Comparison of ENCODE assay signal across 19 cellular contexts in genomic region chr4:16250665-16251365, GRCh38. TPM values are rescaled to one million over a fixed set of nuclear protein-coding genes. Genes with fewer than 3 reads are reported as not detected.
A peak's percentile ranks its signal among the peaks of the same experiment; 100 is the strongest.
DNase-seq lines count a peak whose midpoint lies in the region; ATAC-seq, FAIRE-seq and TF ChIP-seq lines count a peak whose summit lies in the region.
"Had no signal": no experiment of that assay in that cellular context is flagged by ENCODE, and none has a peak within 500 bp of the region (broad histone marks: within the 10 kb centered on the region; RNA-seq: fewer than 3 reads in every experiment).

No MANE protein-coding gene starts in this region.

- H3K18ac ChIP-seq in H1 (ENCODE audit: extremely low read depth, low read length): no peak overlapping the region
- H3K18ac ChIP-seq in H9 (ENCODE audit: insufficient read length, low read depth, low read length): no peak overlapping the region
- no peak overlapping the region for H3K18ac ChIP-seq in neuronal stem cell (ENCODE audit: low read length)

- TF ChIP-seq RAD21 in H1 (IDR thresholded peaks at IDR 0.05 in 1 of 2, conservative IDR thresholded peaks at IDR 0.05 in 1 of 2; ENCODE audit: low read depth in 2 of 2, low read length in 2 of 2): no peak

- no peak overlapping the region for H3K9ac ChIP-seq in H1 (replicated peaks in 1 of 4; ENCODE audit: extremely low read depth in 1 of 4, low read depth in 3 of 4, low read length in 3 of 4)
- H3K9ac ChIP-seq in H9 (ENCODE audit: extremely low read depth, insufficient read length, low read length): no peak overlapping the region
- H3K9ac ChIP-seq in MM.1S (ENCODE audit: low read length): no peak overlapping the region
- no peak overlapping the region for H3K9ac ChIP-seq in neuronal stem cell (ENCODE audit: low read depth, low read length, poor library complexity)

- H3K27ac ChIP-seq in GM23338 (ENCODE audit: low read depth): no peak overlapping the region
- H3K27ac ChIP-seq in Panc1 (ENCODE audit: low read length): no peak overlapping the region
- no peak overlapping the region for H3K27ac ChIP-seq in H1 (ENCODE audit: low read depth, low read length)
- no peak overlapping the region for H3K27ac ChIP-seq in H9 (ENCODE audit: insufficient read length, low read depth, low read length)
- H3K27ac ChIP-seq in MM.1S (ENCODE audit: low read length): no peak overlapping the region
- H3K27ac ChIP-seq in neuronal stem cell (replicated peaks; ENCODE audit: low read length): no peak overlapping the region
- H3K27ac ChIP-seq: heart right ventricle, SJSA1 had no signal

- H4K5ac ChIP-seq in H1 (ENCODE audit: insufficient read length, low read depth, low read length) (no peak overlapping the region), H9 (ENCODE audit: insufficient read length, low read depth, low read length) (no peak overlapping the region)

- 0 out of 2 replicates have a peak, but pooled peaks cover 7% of the 10 kb centered on the region for H3K9me2 ChIP-seq in GM23338 (ENCODE audit: insufficient read depth)
- H3K9me2 ChIP-seq in MM.1S (replicated peaks; ENCODE audit: insufficient read depth, low read length): no peaks in the 10 kb centered on the region

- H2AFZ ChIP-seq in GM23338 (no peak overlapping the region), H1 (ENCODE audit: low read length) (no peak overlapping the region), H9 (ENCODE audit: low read length) (no peak overlapping the region), MM.1S (ENCODE audit: low read length) (no peak overlapping the region), neuronal stem cell (ENCODE audit: low read length) (no peak overlapping the region)

- H3K27me3 Mint-ChIP-seq in GM23338 (ENCODE audit: insufficient read depth, low read depth, poor library complexity) (peaks cover 6% of the 10 kb centered on the region), H9 (ENCODE audit: low read depth) (no peaks in the 10 kb centered on the region)
- H3K27me3 Mint-ChIP-seq: dendritic cell treated with granulocyte-macrophage colony-stimulating factor and Interleukin-4, amounts not matched to agents 40 ng/mL and 50 ng/mL, for 4 days had no signal

- H3K36me3 ChIP-seq in GM23338 (ENCODE audit: insufficient read depth) (no peaks in the 10 kb centered on the region), Panc1 (ENCODE audit: control insufficient read depth, insufficient read depth, low read length) (no peaks in the 10 kb centered on the region), H1 (ENCODE audit: control insufficient read depth in 2 of 4, insufficient read depth in 4 of 4, low read length in 3 of 4) (no peaks in the 10 kb centered on the region; a peak in 1 of 8 replicates), MM.1S (replicated peaks; ENCODE audit: insufficient read depth, low read length) (no peaks in the 10 kb centered on the region), neuronal stem cell (replicated peaks in 1 of 2; ENCODE audit: control insufficient read depth in 2 of 2, insufficient read depth in 2 of 2, low read length in 2 of 2) (no peaks in the 10 kb centered on the region)
- H3K36me3 ChIP-seq: SJSA1 had no signal

- H2BK15ac ChIP-seq in H1 (ENCODE audit: low read length): no peak overlapping the region
- H2BK15ac ChIP-seq in H9 (ENCODE audit: low read depth, low read length): no peak overlapping the region
- H2BK15ac ChIP-seq in neuronal stem cell (ENCODE audit: low read length): no peak overlapping the region

- no peaks in the 10 kb centered on the region for H3K9me3 Mint-ChIP-seq in GM23338
- no peaks in the 10 kb centered on the region for H3K9me3 Mint-ChIP-seq in H9
- H3K9me3 Mint-ChIP-seq: activated T-cell treated with anti-CD3 and anti-CD28 coated beads, Interleukin-2, amount 50 U/mL, for 4 hours; natural killer cell had no signal

- 84% methylated on average over 3 of the region's 6 CpGs; no CpG with 5 or more reads in 1 of the 2 experiments for WGBS in H1 (ENCODE audit: extremely low coverage in 1 of 2, insufficient coverage in 1 of 2, insufficient read length in 1 of 2, insufficient replicate concordance in 2 of 2, low coverage in 1 of 2, low lambda C conversion rate in 2 of 2, missing lambda C conversion rate in 1 of 2), 2 experiments
- no CpG with 5 or more reads among the region's 6 CpGs for WGBS in H9 (ENCODE audit: extremely low coverage, insufficient read length, low lambda C conversion rate)
- no CpG with 5 or more reads among the region's 6 CpGs for WGBS in neuronal stem cell (ENCODE audit: extremely low coverage in 2 of 2, insufficient read length in 2 of 2, insufficient replicate concordance in 1 of 2), 2 donors

- H3F3A ChIP-seq in GM23338 (replicated peaks; ENCODE audit: low read depth): no peaks in the 10 kb centered on the region
- no peaks in the 10 kb centered on the region for H3F3A ChIP-seq in MM.1S (ENCODE audit: insufficient read depth, low read length)

- H3K27ac Mint-ChIP-seq in GM23338 (no peak overlapping the region), H9 (no peak overlapping the region)
- H3K27ac Mint-ChIP-seq: dendritic cell treated with granulocyte-macrophage colony-stimulating factor and Interleukin-4, amounts not matched to agents 40 ng/mL and 50 ng/mL, for 4 days; natural killer cell had no signal

- H4K20me1 ChIP-seq in GM23338 (replicated peaks; ENCODE audit: insufficient read depth) (no peaks in the 10 kb centered on the region), H1 (replicated peaks in 1 of 2; ENCODE audit: control insufficient read depth in 1 of 2, insufficient read depth in 2 of 2, low read length in 2 of 2) (no peaks in the 10 kb centered on the region), H9 (ENCODE audit: control insufficient read depth, insufficient read depth, insufficient read length) (no peaks in the 10 kb centered on the region), MM.1S (ENCODE audit: insufficient read depth, low read length) (no peaks in the 10 kb centered on the region)

- TF ChIP-seq POLR2A in H1 (IDR thresholded peaks at IDR 0.05; ENCODE audit: control extremely low read depth in 1 of 2, low read depth in 2 of 2, low read length in 2 of 2): no peak

- H2BK5ac ChIP-seq in H1 (ENCODE audit: low read depth, low read length) (no peak overlapping the region), H9 (ENCODE audit: insufficient read length, low read length) (no peak overlapping the region), neuronal stem cell (ENCODE audit: low read length) (no peak overlapping the region)

- H3K4ac ChIP-seq in H1 (replicated peaks; ENCODE audit: insufficient read length, low read depth, low read length): no peak overlapping the region
- no peak overlapping the region for H3K4ac ChIP-seq in H9 (ENCODE audit: low read depth, low read length)
- H3K4ac ChIP-seq in neuronal stem cell (ENCODE audit: low read length): no peak overlapping the region

- in situ Hi-C loops in Panc1 (cut with HindIII; ENCODE audit: low pct_unique_long_range_greater_than_20kb, low sequenced_read_pairs): no loop called here

- no peaks in the 10 kb centered on the region for H3K79me1 ChIP-seq in H1 (ENCODE audit: low read depth, low read length)
- H3K79me1 ChIP-seq in H9 (ENCODE audit: insufficient read depth, low read depth, low read length, poor library complexity, severe bottlenecking): no peaks in the 10 kb centered on the region
- no peaks in the 10 kb centered on the region for H3K79me1 ChIP-seq in neuronal stem cell (ENCODE audit: low read depth, low read length)

- H3K4me3 Mint-ChIP-seq in GM23338: no peak overlapping the region
- no peak overlapping the region for H3K4me3 Mint-ChIP-seq in H9
- H3K4me3 Mint-ChIP-seq: activated T-cell treated with anti-CD3 and anti-CD28 coated beads, Interleukin-2, amount 50 U/mL, for 4 hours; dendritic cell treated with granulocyte-macrophage colony-stimulating factor and Interleukin-4, amounts not matched to agents 40 ng/mL and 50 ng/mL, for 4 days; natural killer cell had no signal

- H3K4me3 ChIP-seq in GM23338 (no peak overlapping the region), Panc1 (ENCODE audit: low read depth in 2 of 2, low read length in 2 of 2) (no peak overlapping the region), H1 (ENCODE audit: extremely low read depth in 1 of 4, insufficient read depth in 2 of 4, low read depth in 3 of 4, low read length in 4 of 4) (no peak overlapping the region), MM.1S (ENCODE audit: low read length) (no peak overlapping the region), neuronal stem cell (ENCODE audit: low read length in 2 of 2) (no peak overlapping the region)
- H3K4me3 ChIP-seq: heart right ventricle, SJSA1 had no signal

- no peak overlapping the region for H2BK120ac ChIP-seq in H1 (replicated peaks; ENCODE audit: low read depth, low read length)
- no peak overlapping the region for H2BK120ac ChIP-seq in H9 (ENCODE audit: low read depth, low read length, poor library complexity, severe bottlenecking)
- no peak overlapping the region for H2BK120ac ChIP-seq in neuronal stem cell (ENCODE audit: low read depth, low read length)

- no peak overlapping the region for H2BK12ac ChIP-seq in H1 (ENCODE audit: low read depth, low read length)
- H2BK12ac ChIP-seq in H9 (ENCODE audit: insufficient read length, low read depth, low read length): no peak overlapping the region
- no peak overlapping the region for H2BK12ac ChIP-seq in neuronal stem cell (ENCODE audit: low read length)

- FAIRE-seq in H1 (lab: Jason Lieb, UNC): peak; percentile 36

- no peak overlapping the region for H3K4me2 ChIP-seq in GM23338
- H3K4me2 ChIP-seq in H1 (ENCODE audit: insufficient read depth in 1 of 2, low read depth in 2 of 2, low read length in 2 of 2): no peak overlapping the region
- no peak overlapping the region for H3K4me2 ChIP-seq in H9 (ENCODE audit: insufficient read depth, insufficient read length, low read length)
- H3K4me2 ChIP-seq in MM.1S (ENCODE audit: low read depth, low read length): no peak overlapping the region
- H3K4me2 ChIP-seq in neuronal stem cell (ENCODE audit: insufficient read depth, low read length, poor library complexity, severe bottlenecking): no peak overlapping the region

- H3K9me3 ChIP-seq in Panc1 (ENCODE audit: control insufficient read depth, insufficient read depth, low read depth, low read length): no peaks in the 10 kb centered on the region
- H3K9me3 ChIP-seq in H1 (ENCODE audit: insufficient read depth in 2 of 2, low read depth in 1 of 2, low read length in 1 of 2): no peaks in the 10 kb centered on the region
- H3K9me3 ChIP-seq in H9 (ENCODE audit: control insufficient read depth, low read depth, low read length): no peaks in the 10 kb centered on the region
- no peaks in the 10 kb centered on the region for H3K9me3 ChIP-seq in MM.1S (replicated peaks; ENCODE audit: insufficient read depth, low read length)
- H3K9me3 ChIP-seq in neuronal stem cell (replicated peaks in 1 of 2; ENCODE audit: control insufficient read depth in 2 of 2, insufficient read depth in 1 of 2, low read depth in 1 of 2, low read length in 2 of 2): no peaks in the 10 kb centered on the region
- H3K9me3 ChIP-seq: heart right ventricle, SJSA1 had no signal

- TF ChIP-seq EP300 in H1 (IDR thresholded peaks at IDR 0.05; ENCODE audit: borderline replicate concordance in 1 of 2, low read depth in 2 of 2, low read length in 2 of 2): no peak

- DNase-seq in GM23338 (ENCODE audit: low spot score) (peak; percentile 46), Panc1 (ENCODE audit: low read depth, low spot score) (no peak), H1 (ENCODE audit: low read depth in 1 of 2, low spot score in 2 of 2) (no peak), mucosa of gallbladder (ENCODE audit: low spot score) (peak; percentile 49), H9 (no peak), cerebellar cortex (ENCODE audit: low spot score) (no peak), MM.1S (no peak), neuronal stem cell (ENCODE audit: low spot score) (no peak)
- DNase-seq: activated T-cell treated with anti-CD3 and anti-CD28 coated beads, Interleukin-2, amount 50 U/mL, for 4 hours; heart right ventricle; left cardiac atrium; natural killer cell; NCI-H1048; NCI-H2171 treated with DMSO at 0.1 percent for 48 hours; retina; substantia nigra had no signal

- H4K8ac ChIP-seq in H1 (ENCODE audit: extremely low read depth, insufficient read depth, low read length) (no peak overlapping the region), H9 (replicated peaks; ENCODE audit: insufficient read length, low read depth, low read length) (no peak overlapping the region), neuronal stem cell (ENCODE audit: low read depth, low read length) (no peak overlapping the region)

- H2AK5ac ChIP-seq in H1 (ENCODE audit: low read depth, low read length) (no peak overlapping the region), H9 (ENCODE audit: insufficient read length, low read length) (no peak overlapping the region), neuronal stem cell (ENCODE audit: low read depth, low read length) (no peak overlapping the region)

- ATAC-seq in GM23338 (no peak), Panc1 (peak; percentile 62; the same call in 1 of the 2 replicates)
- ATAC-seq: activated T-cell treated with anti-CD3 and anti-CD28 coated beads, Interleukin-2, amount 50 U/mL, for 4 hours; esophagus mucosa; heart right ventricle; natural killer cell had no signal

- H3K27me3 ChIP-seq in GM23338 (ENCODE audit: insufficient read depth) (no peaks in the 10 kb centered on the region), Panc1 (ENCODE audit: control insufficient read depth, insufficient read depth, low read length) (no peaks in the 10 kb centered on the region), H1 (replicated peaks in 1 of 4; ENCODE audit: control insufficient read depth in 3 of 4, extremely low read depth in 1 of 4, insufficient read depth in 3 of 4, low read length in 3 of 4) (no peaks in the 10 kb centered on the region), H9 (ENCODE audit: insufficient read depth, low read length) (no peaks in the 10 kb centered on the region; the same call in 1 of the 2 replicates), MM.1S (replicated peaks; ENCODE audit: insufficient read depth, low read length) (no peaks in the 10 kb centered on the region), neuronal stem cell (ENCODE audit: control insufficient read depth in 3 of 3, insufficient read depth in 3 of 3, low read depth in 1 of 3, low read length in 3 of 3) (no peaks in the 10 kb centered on the region)
- H3K27me3 ChIP-seq: heart right ventricle, SJSA1 had no signal

- no peak for TF ChIP-seq CTCF in GM23338 (conservative IDR thresholded peaks at IDR 0.05; ENCODE audit: low read depth in 2 of 2)
- TF ChIP-seq CTCF in Panc1 (IDR thresholded peaks at IDR 0.05): no peak
- TF ChIP-seq CTCF in H1 (IDR thresholded peaks at IDR 0.05; ENCODE audit: control extremely low read depth in 1 of 3, insufficient read depth in 1 of 3, low read depth in 1 of 3, low read length in 3 of 3): no peak
- TF ChIP-seq CTCF in H9 (conservative IDR thresholded peaks at IDR 0.05): no peak
- no peak for TF ChIP-seq CTCF in MM.1S (IDR thresholded peaks at IDR 0.05; ENCODE audit: low read length)

- CTCF ChIA-PET in Panc1 (lab: Charles Lee) (interaction anchor here (0.7 kb wide), 1 partner anchor 50 kb away, joined by 4 read pairs; no protein-coding TSS in a partner anchor), H1 (lab: Charles Lee; ENCODE audit: partially characterized antibody) (interaction anchor here (0.6 to 2.6 kb wide), 6 partner anchors 7 to 445 kb away, joined by 3 to 12 read pairs (median 3); no protein-coding TSS in a partner anchor)

- no peak overlapping the region for H3T11ph ChIP-seq in H9 (ENCODE audit: low read length)

- H3K56ac ChIP-seq in H1 (replicated peaks; ENCODE audit: insufficient read length, low read depth, low read length): no peak overlapping the region
- H3K56ac ChIP-seq in H9 (ENCODE audit: insufficient read length, low read depth, low read length): no peak overlapping the region

- H2BK20ac ChIP-seq in H1 (ENCODE audit: low read length) (no peak overlapping the region), H9 (ENCODE audit: low read depth, low read length, poor library complexity, severe bottlenecking) (no peak overlapping the region)

- POLR2A ChIA-PET in Panc1 (lab: Charles Lee) (no interaction called here), H1 (lab: Charles Lee; ENCODE audit: partially characterized antibody) (interaction anchor here (0.6 to 1.0 kb wide), 2 partner anchors 49 to 167 kb away, joined by 3 to 4 read pairs; partner anchors contain the start of gene PROM1)

- H4K91ac ChIP-seq in H1 (replicated peaks; ENCODE audit: insufficient read length, low read length) (no peak overlapping the region), H9 (ENCODE audit: insufficient read length, low read depth, low read length) (no peak overlapping the region), neuronal stem cell (ENCODE audit: low read depth, low read length, poor library complexity) (no peak overlapping the region)

- no peak overlapping the region for H3K14ac ChIP-seq in H1 (ENCODE audit: insufficient read length)
- H3K14ac ChIP-seq in H9 (ENCODE audit: insufficient read depth, low read length): no peak overlapping the region
- H3K14ac ChIP-seq in neuronal stem cell (ENCODE audit: low read length): no peak overlapping the region

- H3K4me1 ChIP-seq in GM23338 (ENCODE audit: insufficient read depth) (no peaks in the 10 kb centered on the region), Panc1 (ENCODE audit: control insufficient read depth, insufficient read depth, low read length) (no peaks in the 10 kb centered on the region), H1 (replicated peaks in 1 of 4; ENCODE audit: control insufficient read depth in 3 of 4, insufficient read depth in 4 of 4, low read length in 3 of 4) (no peaks in the 10 kb centered on the region), H9 (ENCODE audit: insufficient read depth, low read length) (no peaks in the 10 kb centered on the region), MM.1S (ENCODE audit: low read length) (no peaks in the 10 kb centered on the region), neuronal stem cell (ENCODE audit: control insufficient read depth in 2 of 2, insufficient read depth in 1 of 2, low read depth in 1 of 2, low read length in 2 of 2) (peaks cover 4 to 6% of the 10 kb centered on the region in 2 donors)

- peaks cover 5% of the 10 kb centered on the region; the same call in 1 of the 3 replicates for H3K4me1 Mint-ChIP-seq in GM23338
- peaks cover 0 to 2% of the 10 kb centered on the region in 2 experiments; a peak in 1 of 4 replicates for H3K4me1 Mint-ChIP-seq in H9
- H3K4me1 Mint-ChIP-seq: natural killer cell had no signal

- intact Hi-C loops in Panc1 (cut with micrococcal nuclease; ENCODE audit: unreplicated experiment): no loop called here

- H3K23ac ChIP-seq in H1 (ENCODE audit: insufficient read length) (no peak overlapping the region), H9 (ENCODE audit: insufficient read length, low read depth, low read length) (no peak overlapping the region), neuronal stem cell (ENCODE audit: low read depth, low read length, poor library complexity) (no peak overlapping the region)

- no TSS peak for BruUV-seq in Panc1 (replicated peaks; lab: Mats Ljungman, UMichigan)

- peaks cover 10% of the 10 kb centered on the region for H3K36me3 Mint-ChIP-seq in GM23338 (ENCODE audit: low read depth)
- H3K36me3 Mint-ChIP-seq in H9 (ENCODE audit: insufficient read depth in 1 of 3, low read depth in 3 of 3): peaks cover 4 to 25% (median 23%) of the 10 kb centered on the region in 3 experiments

- H3K23me2 ChIP-seq in H1 (ENCODE audit: low read depth, low read length): no peaks in the 10 kb centered on the region
- H3K23me2 ChIP-seq in H9 (ENCODE audit: insufficient read length, low read depth, low read length, poor library complexity, severe bottlenecking): no peaks in the 10 kb centered on the region

- no peaks in the 10 kb centered on the region for H3K79me2 ChIP-seq in GM23338 (replicated peaks; ENCODE audit: insufficient read depth)
- no peaks in the 10 kb centered on the region for H3K79me2 ChIP-seq in H1 (ENCODE audit: control insufficient read depth in 1 of 2, insufficient read depth in 2 of 2, low read length in 2 of 2)
- no peaks in the 10 kb centered on the region for H3K79me2 ChIP-seq in H9 (ENCODE audit: insufficient read depth, low read length)
- no peaks in the 10 kb centered on the region for H3K79me2 ChIP-seq in MM.1S (ENCODE audit: low read length)

RNA-seq across cellular contexts. Expression of gene TAPT1, which starts 24.5 kb away (rescaled TPM):
- 9.9 and 10.4 TPM in 2 replicates for total RNA-seq in GM23338 (2014; rRNA removed; shearing (Covaris generic))
- polyA plus RNA-seq in GM23338 (2016; fragmentation: Nextera tagmentation; extraction: Ambion mirVana): 3.6 TPM in 2 replicates
- total RNA-seq in Panc1 (2021; ENCODE audit: unreplicated experiment): 17.3 TPM
- polyA plus RNA-seq in Panc1 (2012; ENCODE audit: insufficient read length): 6.6 TPM
- total RNA-seq in H1 (2021; fragmentation: NEBNext Ultra II Directional; extraction: Animal tissue kit (Norgen Biotek cat#: 25700)): 13.0 and 15.3 TPM in 2 replicates
- 2.7 and 4.2 TPM in 2 replicates for polyA plus RNA-seq in H1 (2011; rRNA removed)
- polyA plus RNA-seq in H1 (2011; cell fraction: cytosol; rRNA removed): 3.6 TPM
- 5.0 TPM for polyA plus RNA-seq in H1 (2011; cell fraction: nucleus; rRNA removed)
- polyA plus RNA-seq in H1 (2012, experiment 1 of 2): 5.1 to 6.2 TPM (median 5.8 TPM) in 4 replicates
- 0.60 TPM for polyA plus RNA-seq in H1 (2012, experiment 2 of 2)
- polyA plus RNA-seq in H1 (2013, experiment 1 of 2): 5.8 TPM
- polyA plus RNA-seq in H1 (2013, experiment 2 of 2): 5.8 TPM
- 13.8 and 14.7 TPM in 2 replicates for polyA minus RNA-seq in H1 (2011; rRNA and poly(A)+ RNA removed)
- polyA minus RNA-seq in H1 (2011; cell fraction: cytosol; rRNA and poly(A)+ RNA removed): 10.8 TPM
- 35.9 TPM for polyA minus RNA-seq in H1 (2011; cell fraction: nucleus; rRNA and poly(A)+ RNA removed)
- total RNA-seq in mucosa of gallbladder: 45.9 TPM
- total RNA-seq in H9 (2021): 9.9 and 11.1 TPM in 2 replicates
- polyA plus RNA-seq in neuronal stem cell (2013, experiment 1 of 2): 6.6 TPM
- 6.9 TPM for polyA plus RNA-seq in neuronal stem cell (2013, experiment 2 of 2)

Comparison
In these comparisons a context has a peak if more than half of its experiments do, and no peak if none do; other contexts are left out.
1. DNase-seq: peak in GM23338 (single experiment) and mucosa of gallbladder (single experiment); none in Panc1 (single experiment), H1 (0 of 2), H9 (single experiment), cerebellar cortex (single experiment), MM.1S (single experiment) and neuronal stem cell (single experiment).